In the genomic region with DNA sequence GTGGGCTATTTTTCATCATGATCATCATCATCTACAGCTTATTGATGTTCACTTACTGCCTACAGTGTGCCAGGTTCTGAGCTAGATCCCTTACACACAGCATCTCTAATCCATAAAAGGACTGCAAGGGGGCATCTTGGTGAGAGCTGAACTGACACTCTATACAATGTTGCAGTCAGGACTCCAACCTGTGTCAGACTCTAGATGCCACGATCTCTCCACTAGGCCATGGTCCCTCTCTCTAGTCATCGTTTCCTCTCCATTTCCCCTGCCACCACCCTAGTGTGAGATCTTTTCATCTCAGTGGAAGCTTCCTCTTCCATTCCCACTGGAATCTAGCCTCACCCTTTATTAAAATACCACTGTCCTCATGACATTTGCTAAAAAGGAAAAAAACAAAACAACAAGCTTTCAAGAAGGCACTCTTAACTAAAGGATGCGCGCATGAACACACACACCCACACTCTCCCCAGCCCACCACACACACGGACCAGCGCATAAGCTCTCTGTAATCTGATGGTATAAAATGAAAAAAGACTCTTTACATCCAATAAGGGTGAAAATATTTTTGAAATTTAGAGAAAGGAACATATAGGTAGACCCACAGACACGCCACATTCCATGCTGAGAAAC, we compare ENCODE assay signal across 1 cellular context.
TF ChIP-seq lines count a peak whose summit lies in the region.

No MANE protein-coding gene starts in this region.

TF ChIP-seq in IMR-90, 13 proteins besides CTCF, POLR2A, EP300 and RAD21:
- no peak for TF ChIP-seq RCOR1 (IDR thresholded peaks at IDR 0.05; ENCODE audit: insufficient replicate concordance, low read length)
- no peak for TF ChIP-seq MXI1 (IDR thresholded peaks at IDR 0.05; ENCODE audit: borderline replicate concordance, low read depth, low read length)
- no peak for TF ChIP-seq MAFK (IDR thresholded peaks at IDR 0.05; ENCODE audit: low read depth, low read length)
- TF ChIP-seq, protein P1, sequence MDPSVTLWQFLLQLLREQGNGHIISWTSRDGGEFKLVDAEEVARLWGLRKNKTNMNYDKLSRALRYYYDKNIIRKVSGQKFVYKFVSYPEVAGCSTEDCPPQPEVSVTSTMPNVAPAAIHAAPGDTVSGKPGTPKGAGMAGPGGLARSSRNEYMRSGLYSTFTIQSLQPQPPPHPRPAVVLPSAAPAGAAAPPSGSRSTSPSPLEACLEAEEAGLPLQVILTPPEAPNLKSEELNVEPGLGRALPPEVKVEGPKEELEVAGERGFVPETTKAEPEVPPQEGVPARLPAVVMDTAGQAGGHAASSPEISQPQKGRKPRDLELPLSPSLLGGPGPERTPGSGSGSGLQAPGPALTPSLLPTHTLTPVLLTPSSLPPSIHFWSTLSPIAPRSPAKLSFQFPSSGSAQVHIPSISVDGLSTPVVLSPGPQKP (IDR thresholded peaks at IDR 0.05; ENCODE audit: borderline replicate concordance, low read depth, low read length) = no peak
- no peak for TF ChIP-seq SMC3 (IDR thresholded peaks at IDR 0.05; ENCODE audit: low read depth, low read length)
- no peak for TF ChIP-seq CHD1 (IDR thresholded peaks at IDR 0.05; ENCODE audit: low read depth, low read length)
- no peak for TF ChIP-seq FOS (IDR thresholded peaks at IDR 0.05; ENCODE audit: low read depth, low read length)
- TF ChIP-seq RFX5 (IDR thresholded peaks at IDR 0.05; ENCODE audit: low read depth, low read length) = no peak
- TF ChIP-seq, protein P2, sequence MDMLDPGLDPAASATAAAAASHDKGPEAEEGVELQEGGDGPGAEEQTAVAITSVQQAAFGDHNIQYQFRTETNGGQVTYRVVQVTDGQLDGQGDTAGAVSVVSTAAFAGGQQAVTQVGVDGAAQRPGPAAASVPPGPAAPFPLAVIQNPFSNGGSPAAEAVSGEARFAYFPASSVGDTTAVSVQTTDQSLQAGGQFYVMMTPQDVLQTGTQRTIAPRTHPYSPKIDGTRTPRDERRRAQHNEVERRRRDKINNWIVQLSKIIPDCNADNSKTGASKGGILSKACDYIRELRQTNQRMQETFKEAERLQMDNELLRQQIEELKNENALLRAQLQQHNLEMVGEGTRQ (IDR thresholded peaks at IDR 0.05; ENCODE audit: low read depth, low read length) = no peak
